Comparison of ENCODE assay signal across 9 cellular contexts in genomic region chr10:29946953-29947700, GRCh38.
DNase-seq lines count a peak whose midpoint lies in the region; ATAC-seq and TF ChIP-seq lines count a peak whose summit lies in the region.
"Had no signal": no experiment of that assay in that cellular context is flagged by ENCODE, and none has a peak within 500 bp of the region (broad histone marks: within the 10 kb centered on the region; RNA-seq: fewer than 3 reads in every experiment).

No MANE protein-coding gene starts in this region.

- ATAC-seq in WTC11 = peak; percentile 34
- no peak for ATAC-seq in GM19467 (IDR thresholded peaks at IDR 0.05; ENCODE audit: unreplicated experiment)

- in situ Hi-C loops in HAP-1 (cut with MboI; ENCODE audit: low sequenced_read_pairs) = no loop called here

- intact Hi-C loops in prostate gland (cut with DNase I) = no loop called here

- TF ChIP-seq CTCF in BJ (IDR thresholded peaks at IDR 0.05; ENCODE audit: insufficient read depth, low read depth, low read length) (no peak), WTC11 (IDR thresholded peaks at IDR 0.05) (no peak), prostate gland (IDR thresholded peaks at IDR 0.05) (no peak)

- no peaks in the 10 kb centered on the region for H3K36me3 Mint-ChIP-seq in WTC11

- H3K27me3 ChIP-seq in BJ (ENCODE audit: control insufficient read depth, insufficient read depth, low read length) = peaks cover 16% of the 10 kb centered on the region
- no peaks in the 10 kb centered on the region for H3K27me3 ChIP-seq in prostate gland (replicated peaks; ENCODE audit: insufficient read depth)
- H3K27me3 ChIP-seq in HAP-1 (ENCODE audit: low read depth) = no peaks in the 10 kb centered on the region

- H3K4me3 Mint-ChIP-seq in WTC11 = no peak overlapping the region

- H3K4me1 Mint-ChIP-seq in WTC11 = peaks cover 11% of the 10 kb centered on the region; the same call in 1 of the 2 replicates

- H3K27ac ChIP-seq in prostate gland = peak overlapping the region; percentile 74 to 77

- H3K4me3 ChIP-seq in BJ (ENCODE audit: low read depth, low read length) (no peak overlapping the region), prostate gland (no peak overlapping the region), HAP-1 (no peak overlapping the region)

- 37% methylated on average over 9 of the region's 9 CpGs for whole genome bisulfite sequencing in prostate gland

- peak; percentile 8 for TF ChIP-seq POLR2A in prostate gland (IDR thresholded peaks at IDR 0.05)

- CTCF ChIA-PET in BJ (lab: Yijun Ruan, JAX) (interaction anchor here (0.6 to 1.1 kb wide), 4 partner anchors 21 to 561 kb away, joined by 3 to 4 read pairs (median 3); no protein-coding TSS in a partner anchor), WTC11 (lab: Charles Lee) (interaction anchor here (0.8 to 1.4 kb wide), 4 partner anchors 51 to 105 kb away, joined by 3 read pairs; no protein-coding TSS in a partner anchor)

- H3K9me3 ChIP-seq in prostate gland (no peaks in the 10 kb centered on the region), HAP-1 (no peaks in the 10 kb centered on the region)
- H3K9me3 ChIP-seq: Caco-2 had no signal

- H3K36me3 ChIP-seq in BJ (ENCODE audit: control insufficient read depth, insufficient read depth, low read length) (no peaks in the 10 kb centered on the region), prostate gland (no peaks in the 10 kb centered on the region), HAP-1 (replicated peaks) (no peaks in the 10 kb centered on the region)

- DNase-seq in BJ (ENCODE audit: low read depth) = peak; percentile 28
- no peak for DNase-seq in WTC11 (ENCODE audit: low spot score)
- peak; percentile 97 for DNase-seq in glomerular visceral epithelial cell (ENCODE audit: extremely low spot score)
- DNase-seq in prostate gland (ENCODE audit: low spot score) = peak; percentile 78
- no peak for DNase-seq in middle frontal gyrus (ENCODE audit: extremely low spot score, low spot score)
- no peak for DNase-seq in NCI-H345 (lab: John Stamatoyannopoulos, UW)
- no peak for DNase-seq in HAP-1 (ENCODE audit: low spot score in 2 of 2)

- no peaks in the 10 kb centered on the region for H3K4me1 ChIP-seq in prostate gland (replicated peaks)
- H3K4me1 ChIP-seq in HAP-1 = no peaks in the 10 kb centered on the region

- H3K27ac Mint-ChIP-seq in WTC11 = no peak overlapping the region

- no peaks in the 10 kb centered on the region for H3K9me3 Mint-ChIP-seq in WTC11

- H3K27me3 Mint-ChIP-seq in WTC11 (ENCODE audit: low read depth) = no peaks in the 10 kb centered on the region

- POLR2A ChIA-PET in BJ (lab: Charles Lee) = no interaction called here
- POLR2A ChIA-PET in WTC11 (lab: Charles Lee) = no interaction called here

TF ChIP-seq in WTC11, 78 proteins besides CTCF, POLR2A, EP300 and RAD21:
- TF ChIP-seq ETV6 (CRISPR knock-in tag; IDR thresholded peaks at IDR 0.05) = no peak
- TF ChIP-seq ZNF423 (CRISPR knock-in tag; IDR thresholded peaks at IDR 0.05) = peak; percentile 71; the same call in 1 of the 2 replicates
- TF ChIP-seq ZNF138 (CRISPR knock-in tag; conservative IDR thresholded peaks at IDR 0.05) = no peak
- TF ChIP-seq NFYB (CRISPR knock-in tag; conservative IDR thresholded peaks at IDR 0.05; ENCODE audit: low read depth) = no peak

Comparison
In these comparisons a context has a peak if more than half of its experiments do, and no peak if none do; other contexts are left out.
1. DNase-seq: peak in BJ (single experiment), glomerular visceral epithelial cell (single experiment) and prostate gland (single experiment); none in WTC11 (single experiment), middle frontal gyrus (single experiment), NCI-H345 (single experiment) and HAP-1 (0 of 2).